Comparison of ENCODE assay signal across 1 cellular context in the genomic region with DNA sequence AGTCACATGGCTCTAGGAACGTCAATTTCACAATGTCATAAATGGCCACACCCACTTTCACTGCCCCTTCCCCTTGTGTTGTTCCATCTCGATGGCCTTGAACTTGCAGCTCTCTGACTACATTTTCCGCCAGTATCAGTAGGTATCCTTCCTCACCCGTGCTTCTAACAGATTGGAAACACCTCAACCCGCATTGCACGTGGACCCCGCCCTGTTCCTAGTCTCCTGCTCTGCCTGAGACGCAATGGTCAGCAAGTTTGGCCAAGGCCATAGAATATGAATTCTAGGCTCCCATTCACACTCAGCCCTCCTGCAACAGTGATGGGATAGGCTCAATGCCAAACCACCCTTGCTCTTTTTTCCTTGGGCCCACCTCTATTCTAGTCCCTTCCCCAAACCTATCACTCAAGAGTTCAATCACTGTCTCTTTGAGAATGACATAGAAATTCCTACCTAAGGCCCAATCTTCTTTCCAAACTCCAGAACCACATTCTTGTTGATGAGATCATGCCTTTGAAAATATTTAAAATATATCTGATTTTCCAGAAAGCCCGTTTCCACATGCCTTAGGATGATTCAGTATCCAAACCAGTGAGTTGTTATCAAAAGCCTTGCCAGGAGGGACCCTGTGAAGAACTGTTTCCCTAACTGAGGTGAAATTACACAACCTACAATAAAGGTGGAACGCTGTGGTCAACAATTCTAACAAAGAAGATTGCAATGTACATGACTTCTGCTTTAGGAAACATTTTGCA.
TF ChIP-seq lines count a peak whose summit lies in the region.

No MANE protein-coding gene starts in this region.

TF ChIP-seq in SK-N-SH treated with all-trans-retinoic acid at 6 μM for 48 hours, 23 proteins besides CTCF, POLR2A, EP300 and RAD21 (continued from another document):
- no peak for TF ChIP-seq ZFP30 (CRISPR knock-in tag; IDR thresholded peaks at IDR 0.05)
- no peak for TF ChIP-seq ZC3H10 (CRISPR knock-in tag; IDR thresholded peaks at IDR 0.05)
- peak; percentile 44; the same call in 1 of the 2 replicates for TF ChIP-seq ISL1 (CRISPR knock-in tag; IDR thresholded peaks at IDR 0.05)
- TF ChIP-seq RARB (CRISPR knock-in tag; IDR thresholded peaks at IDR 0.05) = no peak
